Comparison of ENCODE assay signal across 1 cellular context in the genomic region with DNA sequence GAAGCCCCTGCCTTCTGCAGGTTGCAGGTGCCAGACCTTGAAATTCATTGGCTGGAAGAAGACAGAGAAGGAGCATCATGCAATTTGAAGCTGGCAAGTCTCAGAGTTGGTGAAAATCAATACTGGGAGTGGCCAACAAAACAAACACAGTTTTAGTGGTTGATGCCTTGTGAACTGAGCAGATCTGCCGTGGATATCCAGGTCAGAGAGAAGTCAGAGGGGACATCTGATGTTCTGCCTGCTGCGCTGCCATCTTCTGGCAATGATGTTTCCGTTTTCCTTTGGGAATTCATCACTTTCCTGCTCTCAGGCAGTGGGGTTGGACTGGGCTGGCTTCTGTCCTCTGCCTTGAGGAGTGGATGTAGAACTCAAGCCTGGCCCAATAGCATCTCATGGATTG.
TF ChIP-seq lines count a peak whose summit lies in the region.

No MANE protein-coding gene starts in this region.

TF ChIP-seq in K562, 482 proteins besides CTCF, POLR2A, EP300 and RAD21 (continued from another document):
- TF ChIP-seq, protein P1, sequence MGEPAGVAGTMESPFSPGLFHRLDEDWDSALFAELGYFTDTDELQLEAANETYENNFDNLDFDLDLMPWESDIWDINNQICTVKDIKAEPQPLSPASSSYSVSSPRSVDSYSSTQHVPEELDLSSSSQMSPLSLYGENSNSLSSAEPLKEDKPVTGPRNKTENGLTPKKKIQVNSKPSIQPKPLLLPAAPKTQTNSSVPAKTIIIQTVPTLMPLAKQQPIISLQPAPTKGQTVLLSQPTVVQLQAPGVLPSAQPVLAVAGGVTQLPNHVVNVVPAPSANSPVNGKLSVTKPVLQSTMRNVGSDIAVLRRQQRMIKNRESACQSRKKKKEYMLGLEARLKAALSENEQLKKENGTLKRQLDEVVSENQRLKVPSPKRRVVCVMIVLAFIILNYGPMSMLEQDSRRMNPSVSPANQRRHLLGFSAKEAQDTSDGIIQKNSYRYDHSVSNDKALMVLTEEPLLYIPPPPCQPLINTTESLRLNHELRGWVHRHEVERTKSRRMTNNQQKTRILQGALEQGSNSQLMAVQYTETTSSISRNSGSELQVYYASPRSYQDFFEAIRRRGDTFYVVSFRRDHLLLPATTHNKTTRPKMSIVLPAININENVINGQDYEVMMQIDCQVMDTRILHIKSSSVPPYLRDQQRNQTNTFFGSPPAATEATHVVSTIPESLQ (CRISPR knock-in tag; IDR thresholded peaks at IDR 0.05), result no peak
- TF ChIP-seq SAP30 (IDR thresholded peaks at IDR 0.05; ENCODE audit: borderline replicate concordance, insufficient read depth, low read depth, low read length, poor library complexity, severe bottlenecking) (no peak), HDAC2 (IDR thresholded peaks at IDR 0.05) (no peak), CBFB (CRISPR knock-in tag; IDR thresholded peaks at IDR 0.05) (no peak), ZNF23 (CRISPR knock-in tag; IDR thresholded peaks at IDR 0.05) (no peak), CBX1 (IDR thresholded peaks at IDR 0.05; ENCODE audit: low read depth) (no peak)
